ENCODE assay signal across 8 cellular contexts in genomic region chr19:16075430-16076153, GRCh38. TPM values are rescaled to one million over a fixed set of nuclear protein-coding genes. Genes with fewer than 3 reads are reported as not detected.
DNase-seq lines count a peak whose midpoint lies in the region; ATAC-seq and TF ChIP-seq lines count a peak whose summit lies in the region.

No MANE protein-coding gene starts in this region.

- H4K91ac ChIP-seq in mesenchymal stem cell (ENCODE audit: low read length), result peak overlapping the region; percentile 58

- TF ChIP-seq CTCF in brain (conservative IDR thresholded peaks at IDR 0.05), result no peak
- no peak for TF ChIP-seq CTCF in GM20000 (IDR thresholded peaks at IDR 0.05; ENCODE audit: extremely low read depth, missing control alignments)

- intact Hi-C loops in aorta (cut with DNase I), result no loop called here

- peaks cover 10% of the 10 kb centered on the region for H3K4me1 ChIP-seq in mesenchymal stem cell (ENCODE audit: control insufficient read depth, insufficient read depth, low read depth, low read length)
- H3K4me1 ChIP-seq in aorta (ENCODE audit: control insufficient read depth in 1 of 2, insufficient read depth in 2 of 2, low read length in 2 of 2), result no peaks in the 10 kb centered on the region

- H3K27ac Mint-ChIP-seq in stimulated activated naive CD8-positive, alpha-beta T cell treated with anti-CD3 and anti-CD28 coated beads, Interleukin-15, Interleukin-2, amounts not matched to agents 100 ng/mL and 50 ng/mL, for 24 hours, result peak overlapping the region; percentile 87
- peak overlapping the region; percentile 60 to 97 (median 95) for H3K27ac Mint-ChIP-seq in brain

- H3K27me3 ChIP-seq in mesenchymal stem cell (ENCODE audit: control insufficient read depth in 1 of 2, insufficient read depth in 1 of 2, low read length in 2 of 2) (no peaks in the 10 kb centered on the region), aorta (ENCODE audit: control insufficient read depth in 1 of 2, insufficient read depth in 2 of 2, low read length in 1 of 2) (no peaks in the 10 kb centered on the region)

- H2BK12ac ChIP-seq in mesenchymal stem cell (ENCODE audit: low read length in 2 of 2), result peak overlapping the region in 1 of 2 experiments; percentile 55

- ATAC-seq in stimulated activated naive CD8-positive, alpha-beta T cell treated with anti-CD3 and anti-CD28 coated beads, Interleukin-15, Interleukin-2, amounts not matched to agents 100 U/mL and 50 U/mL, for 24 hours, result no peak
- ATAC-seq in aorta (ENCODE audit: low FRiP score) (peak; percentile 3), GM19455 (IDR thresholded peaks at IDR 0.05; ENCODE audit: unreplicated experiment) (no peak)

- H3K4me3 ChIP-seq in mesenchymal stem cell (ENCODE audit: insufficient read depth in 1 of 2, low read depth in 1 of 2, low read length in 2 of 2) (peak overlapping the region; percentile 82 to 100), aorta (ENCODE audit: low read length in 2 of 2) (peak overlapping the region; percentile 27 to 45)

- no peaks in the 10 kb centered on the region for H3K27me3 Mint-ChIP-seq in stimulated activated naive CD8-positive, alpha-beta T cell treated with anti-CD3 and anti-CD28 coated beads, Interleukin-15, Interleukin-2, amounts not matched to agents 100 ng/mL and 50 ng/mL, for 24 hours
- H3K27me3 Mint-ChIP-seq in brain, result peaks cover 3% of the 10 kb centered on the region

- peak overlapping the region; percentile 86 for H4K8ac ChIP-seq in mesenchymal stem cell (ENCODE audit: low read length)

- peak overlapping the region; percentile 86 for H3K4me3 Mint-ChIP-seq in stimulated activated naive CD8-positive, alpha-beta T cell treated with anti-CD3 and anti-CD28 coated beads, Interleukin-15, Interleukin-2, amounts not matched to agents 100 ng/mL and 50 ng/mL, for 24 hours
- peak overlapping the region; percentile 81 to 93 (median 85) for H3K4me3 Mint-ChIP-seq in brain

- H3K27ac ChIP-seq in mesenchymal stem cell (ENCODE audit: low read length, poor library complexity, severe bottlenecking) (peak overlapping the region; percentile 95), aorta (ENCODE audit: low read depth in 1 of 2, low read length in 2 of 2) (peak overlapping the region; percentile 94 to 99)

- DNase-seq in stimulated activated naive CD8-positive, alpha-beta T cell treated with anti-CD3 and anti-CD28 coated beads, Interleukin-15, Interleukin-2, amounts not matched to agents 100 U/mL and 50 U/mL, for 24 hours, result no peak
- DNase-seq in mesenchymal stem cell, result no peak
- DNase-seq in aorta, result peak; percentile 42 to 70
- no peak for DNase-seq in GM20000 (ENCODE audit: low spot score)
- DNase-seq in stimulated activated CD4-positive, alpha-beta T cell treated with anti-CD3 and anti-CD28 coated beads, Interleukin-1b, Interleukin-23, amount 100 ng/mL, for 48 hours, result no peak

- H2AK5ac ChIP-seq in mesenchymal stem cell (ENCODE audit: low read length, severe bottlenecking), result peak overlapping the region; percentile 68

- WGBS in mesenchymal stem cell, result 21% methylated on average over 21 of the region's 21 CpGs
- 28 to 29% methylated on average over 21 of the region's 21 CpGs for WGBS in aorta, 2 donors

- H3K23ac ChIP-seq in mesenchymal stem cell (ENCODE audit: low read length in 2 of 2), result no peak overlapping the region

- peaks cover 30% of the 10 kb centered on the region for H3K36me3 Mint-ChIP-seq in stimulated activated naive CD8-positive, alpha-beta T cell treated with anti-CD3 and anti-CD28 coated beads, Interleukin-15, Interleukin-2, amounts not matched to agents 100 ng/mL and 50 ng/mL, for 24 hours (ENCODE audit: low read depth)
- peaks cover 7% of the 10 kb centered on the region for H3K36me3 Mint-ChIP-seq in brain

- H3K4me2 ChIP-seq in mesenchymal stem cell (ENCODE audit: low read length, poor library complexity, severe bottlenecking), result peak overlapping the region; percentile 22

- peak overlapping the region; percentile 21 for H2BK15ac ChIP-seq in mesenchymal stem cell (ENCODE audit: low read depth, poor library complexity, severe bottlenecking)

- peak overlapping the region; percentile 15 to 63 for H3K18ac ChIP-seq in mesenchymal stem cell (ENCODE audit: low read depth in 1 of 2, low read length in 2 of 2)

- H3K4me1 Mint-ChIP-seq in stimulated activated naive CD8-positive, alpha-beta T cell treated with anti-CD3 and anti-CD28 coated beads, Interleukin-15, Interleukin-2, amounts not matched to agents 100 ng/mL and 50 ng/mL, for 24 hours (ENCODE audit: low read depth), result peaks cover 64% of the 10 kb centered on the region
- peaks cover 51% of the 10 kb centered on the region for H3K4me1 Mint-ChIP-seq in brain

- no peaks in the 10 kb centered on the region for H3K9me3 ChIP-seq in mesenchymal stem cell (ENCODE audit: control insufficient read depth, low read length)
- no peaks in the 10 kb centered on the region for H3K9me3 ChIP-seq in aorta (ENCODE audit: control insufficient read depth, low read length)

- peak overlapping the region; percentile 19 to 87 for H3K4ac ChIP-seq in mesenchymal stem cell (ENCODE audit: low read depth in 1 of 2, low read length in 2 of 2)

- peak overlapping the region; percentile 61 for H2BK120ac ChIP-seq in mesenchymal stem cell (ENCODE audit: low read depth, low read length)

- H3K9ac ChIP-seq in mesenchymal stem cell (ENCODE audit: low read length), result peak overlapping the region; percentile 96

- peaks cover 7 to 25% of the 10 kb centered on the region in 2 experiments for H3K36me3 ChIP-seq in mesenchymal stem cell (ENCODE audit: control insufficient read depth in 1 of 2, insufficient read depth in 2 of 2, low read depth in 1 of 2, low read length in 2 of 2)
- H3K36me3 ChIP-seq in aorta (ENCODE audit: control insufficient read depth in 1 of 2, insufficient read depth in 2 of 2, low read length in 1 of 2), result no peaks in the 10 kb centered on the region

- H2AFZ ChIP-seq in mesenchymal stem cell (ENCODE audit: low read depth, low read length), result peak overlapping the region; percentile 30

- H3K79me1 ChIP-seq in mesenchymal stem cell (replicated peaks; ENCODE audit: low read length, poor library complexity, severe bottlenecking), result no peaks in the 10 kb centered on the region

- H2BK5ac ChIP-seq in mesenchymal stem cell (ENCODE audit: low read depth, low read length, poor library complexity, severe bottlenecking), result peak overlapping the region; percentile 63

- H3K9me3 Mint-ChIP-seq in stimulated activated naive CD8-positive, alpha-beta T cell treated with anti-CD3 and anti-CD28 coated beads, Interleukin-15, Interleukin-2, amounts not matched to agents 100 ng/mL and 50 ng/mL, for 24 hours, result no peaks in the 10 kb centered on the region
- H3K9me3 Mint-ChIP-seq in brain, result peaks cover 0 to 5% (median 0%) of the 10 kb centered on the region in 5 experiments

- peak overlapping the region in 1 of 2 experiments; percentile 58 for H3K14ac ChIP-seq in mesenchymal stem cell (ENCODE audit: low read length in 2 of 2)

RNA-seq across cellular contexts. Expression of gene TPM4, which starts 0.7 kb away (rescaled TPM):
- polyA plus RNA-seq in brain (ENCODE audit: insufficient read depth, low read depth, low replicate concordance) (171 TPM), aorta (100 to 1,000 TPM; 800 to 937 TPM)
- 881 TPM for polyA plus RNA-seq in mesenchymal stem cell (2013, experiment 1 of 2)
- polyA plus RNA-seq in mesenchymal stem cell (2013, experiment 2 of 2), result 886 TPM
- 1,000 to 10,000 TPM in 1 of 2 donors, 100 to 1,000 TPM in 1; 695 to 1,409 TPM for total RNA-seq in aorta

RNA-seq across cellular contexts. Expression of gene RAB8A, which starts 36.1 kb away (rescaled TPM):
- polyA plus RNA-seq in brain (ENCODE audit: insufficient read depth, low read depth, low replicate concordance) (47.7 TPM), aorta (10 to 100 TPM; 17.6 to 30.3 TPM)
- polyA plus RNA-seq in mesenchymal stem cell (2013, experiment 1 of 2), result 54.8 TPM
- polyA plus RNA-seq in mesenchymal stem cell (2013, experiment 2 of 2), result 54.2 TPM
- 10 to 100 TPM; 51.3 to 56.7 TPM for total RNA-seq in aorta

Comparison
In these comparisons a context has a peak if more than half of its experiments do, and no peak if none do; other contexts are left out.
1. DNase-seq: peak in aorta (2 of 2); none in stimulated activated naive CD8-positive, alpha-beta T cell treated with anti-CD3 and anti-CD28 coated beads, Interleukin-15, Interleukin-2, amounts not matched to agents 100 U/mL and 50 U/mL, for 24 hours (single experiment), mesenchymal stem cell (single experiment), GM20000 (single experiment) and stimulated activated CD4-positive, alpha-beta T cell treated with anti-CD3 and anti-CD28 coated beads, Interleukin-1b, Interleukin-23, amount 100 ng/mL, for 48 hours (single experiment).